In genomic region chr17:20063665-20064648, GRCh38 we compare ENCODE assay signal across 7 cellular contexts. TPM values are rescaled to one million over a fixed set of nuclear protein-coding genes. Genes with fewer than 3 reads are reported as not detected.
A peak's percentile ranks its signal among the peaks of the same experiment; 100 is the strongest.
DNase-seq lines count a peak whose midpoint lies in the region; ATAC-seq and TF ChIP-seq lines count a peak whose summit lies in the region.

No MANE protein-coding gene starts in this region.

- ATAC-seq in left lobe of liver: no peak
- no peak for ATAC-seq in GM19328 (IDR thresholded peaks at IDR 0.05; ENCODE audit: unreplicated experiment)

- peak overlapping the region; percentile 26 for H3K4me3 ChIP-seq in GM12865 (ENCODE audit: low read depth, low read length)
- H3K4me3 ChIP-seq in HFF-Myc (replicated peaks; ENCODE audit: low read depth, low read length): no peak overlapping the region
- H3K4me3 ChIP-seq in Peyer's patch: no peak overlapping the region
- peak overlapping the region in 31 of 59 donors; percentile 1 to 44 (median 22) for H3K4me3 ChIP-seq in dorsolateral prefrontal cortex
- no peak overlapping the region for H3K4me3 ChIP-seq in neural progenitor cell

- TF ChIP-seq POLR2A in Peyer's patch (IDR thresholded peaks at IDR 0.05): no peak

- H3K4me1 ChIP-seq in Peyer's patch (peaks cover 0 to 3% (median 0%) of the 10 kb centered on the region in 4 donors), neural progenitor cell (no peaks in the 10 kb centered on the region)

- H3K27ac ChIP-seq in Peyer's patch: peak overlapping the region; percentile 38 to 51 (median 42)
- H3K27ac ChIP-seq in dorsolateral prefrontal cortex: peak overlapping the region; percentile 39 to 92 (median 82)
- H3K27ac ChIP-seq in neural progenitor cell: no peak overlapping the region

- H3K36me3 ChIP-seq in Peyer's patch: no peaks in the 10 kb centered on the region
- no peaks in the 10 kb centered on the region for H3K36me3 ChIP-seq in neural progenitor cell

- H3K9ac ChIP-seq in neural progenitor cell: no peak overlapping the region

- H3K79me2 ChIP-seq in neural progenitor cell (ENCODE audit: low read depth): no peaks in the 10 kb centered on the region

- peak overlapping the region; percentile 43 for H3K27ac Mint-ChIP-seq in neural progenitor cell

- no peak overlapping the region for H3K4me3 Mint-ChIP-seq in neural progenitor cell

- H3K27me3 Mint-ChIP-seq in neural progenitor cell (ENCODE audit: insufficient read depth, low read depth): peaks cover 3% of the 10 kb centered on the region

- H3K9me3 Mint-ChIP-seq in neural progenitor cell: no peaks in the 10 kb centered on the region

- no peaks in the 10 kb centered on the region for H3K27me3 ChIP-seq in Peyer's patch
- no peaks in the 10 kb centered on the region for H3K27me3 ChIP-seq in dorsolateral prefrontal cortex
- no peaks in the 10 kb centered on the region for H3K27me3 ChIP-seq in neural progenitor cell

- H4K20me1 ChIP-seq in neural progenitor cell (ENCODE audit: low read depth): no peaks in the 10 kb centered on the region

- no peaks in the 10 kb centered on the region for H3K36me3 Mint-ChIP-seq in neural progenitor cell

- intact Hi-C loops in dorsolateral prefrontal cortex (cut with DNase I): loop anchor here (5.0 to 10.0 kb wide), 2 partner anchors 37 to 49 kb away; no protein-coding TSS in a partner anchor

- H3K9me3 ChIP-seq in Peyer's patch: no peaks in the 10 kb centered on the region
- H3K9me3 ChIP-seq in neural progenitor cell (ENCODE audit: low read depth): no peaks in the 10 kb centered on the region

- no peaks in the 10 kb centered on the region for H3F3A ChIP-seq in neural progenitor cell (ENCODE audit: low read depth)

- H2AFZ ChIP-seq in neural progenitor cell (replicated peaks): no peak overlapping the region

- DNase-seq in GM12865 (ENCODE audit: low read depth) (peak; percentile 78), HFF-Myc (ENCODE audit: extremely low read depth, low read depth) (peak; percentile 61), Peyer's patch (peak; percentile 38 to 74 (median 54)), dorsolateral prefrontal cortex (peak in 9 of 10 donors; percentile 43 to 89 (median 70)), neural progenitor cell (ENCODE audit: low spot score) (no peak), left lobe of liver (ENCODE audit: low spot score) (no peak)

- TF ChIP-seq CTCF in GM12865 (IDR thresholded peaks at IDR 0.05; ENCODE audit: insufficient read depth, low read depth, low read length, missing control alignments) (no peak), HFF-Myc (IDR thresholded peaks at IDR 0.05; ENCODE audit: low read depth, low read length, missing control alignments) (no peak), Peyer's patch (IDR thresholded peaks at IDR 0.05) (no peak), dorsolateral prefrontal cortex (IDR thresholded peaks at IDR 0.05 in 54 of 56, conservative IDR thresholded peaks at IDR 0.05 in 2 of 56; ENCODE audit: low read depth in 1 of 56, partially characterized antibody in 56 of 56) (peak in 2 of 56 donors; percentile 6 to 17), neural progenitor cell (IDR thresholded peaks at IDR 0.05) (no peak)

- H3K4me2 ChIP-seq in neural progenitor cell: no peak overlapping the region

- H3K4me1 Mint-ChIP-seq in neural progenitor cell: peaks cover 4% of the 10 kb centered on the region

RNA-seq across cellular contexts. Expression of gene SPECC1, which starts 54.8 kb away (rescaled TPM):
- total RNA-seq in Peyer's patch (100 to 1,000 TPM in 1 of 4 donors, 10 to 100 TPM in 3; 72.1 to 133 (median 83.7) TPM), dorsolateral prefrontal cortex (100 to 1,000 TPM; 140 to 321 (median 197) TPM), neural progenitor cell (ENCODE audit: low replicate concordance) (90.0 and 93.1 TPM in 2 replicates), left lobe of liver (1.9 TPM)

Comparison
In these comparisons a context has a peak if more than half of its experiments do, and no peak if none do; other contexts are left out.
1. DNase-seq: peak in GM12865 (single experiment), HFF-Myc (single experiment), Peyer's patch (3 of 3) and dorsolateral prefrontal cortex (9 of 10); none in neural progenitor cell (single experiment) and left lobe of liver (single experiment).
2. H3K4me3 ChIP-seq: peak in GM12865 (single experiment) and dorsolateral prefrontal cortex (31 of 59); none in HFF-Myc (single experiment), Peyer's patch (0 of 4) and neural progenitor cell (single experiment).
3. RNA of gene SPECC1, which starts 54.8 kb away (total RNA-seq): 140 to 321 TPM in dorsolateral prefrontal cortex, 90.0 to 93.1 TPM in neural progenitor cell and 72.1 to 133 TPM in Peyer's patch; 1.9 TPM in left lobe of liver (single experiment); every median in the first group is over 10 times any median in the second.